ENCODE assay signal across 8 cellular contexts in genomic region chr7:134669845-134670373, GRCh38. TPM values are rescaled to one million over a fixed set of nuclear protein-coding genes. Genes with fewer than 3 reads are reported as not detected.
DNase-seq lines count a peak whose midpoint lies in the region; ATAC-seq, FAIRE-seq and TF ChIP-seq lines count a peak whose summit lies in the region.

No MANE protein-coding gene starts in this region.

- TF ChIP-seq POLR2A in GM12891 (IDR thresholded peaks at IDR 0.05; ENCODE audit: low read depth, low read length) (no peak), tibial nerve (IDR thresholded peaks at IDR 0.05) (no peak)

- DNase-seq in GM12891 (ENCODE audit: insufficient read length, low spot score) (no peak), PC-9 (peak; percentile 69 to 75), Right ventricle myocardium superior (peak; percentile 48), frontal cortex (ENCODE audit: low spot score in 2 of 2) (no peak), tibial nerve (ENCODE audit: low spot score in 2 of 2) (no peak)
- DNase-seq in activated T-cell treated with anti-CD3 and anti-CD28 coated beads, Interleukin-2, amount 50 U/mL, for 48 hours, result peak; percentile 76 to 78
- DNase-seq in stimulated activated CD4-positive, alpha-beta T cell treated with anti-CD3 and anti-CD28 coated beads, Interleukin-1b, Interleukin-23, amount 100 ng/mL, for 48 hours, result peak; percentile 75

- BruUV-seq in PC-9 (replicated peaks; lab: Mats Ljungman, UMichigan), result no TSS peak

- peak in 1 of 2 donors; percentile 13 for TF ChIP-seq EP300 in tibial nerve (IDR thresholded peaks at IDR 0.05)

- 0 out of 2 replicates have a peak overlapping the region, but pooled peaks have one; percentile 19 for H2AFZ ChIP-seq in PC-9

- WGBS in tibial nerve, 2 donors, result 21 to 35% methylated on average over 8 of the region's 8 CpGs

- H4K20me1 ChIP-seq in PC-9 (ENCODE audit: insufficient read depth), result no peaks in the 10 kb centered on the region

- H3K9me3 ChIP-seq in PC-9 (ENCODE audit: insufficient read depth, low read depth) (no peaks in the 10 kb centered on the region), tibial nerve (peaks cover 0 to 6% (median 0%) of the 10 kb centered on the region in 4 donors)

- H3K36me3 ChIP-seq in PC-9 (ENCODE audit: low read depth) (no peaks in the 10 kb centered on the region), tibial nerve (peaks cover 0 to 16% (median 0%) of the 10 kb centered on the region in 3 donors)

- H3K79me2 ChIP-seq in PC-9 (ENCODE audit: low read depth), result no peaks in the 10 kb centered on the region

- H3K27ac ChIP-seq in PC-9 (no peak overlapping the region), tibial nerve (no peak overlapping the region)

- peaks cover 9% of the 10 kb centered on the region for H3F3A ChIP-seq in PC-9 (ENCODE audit: insufficient read depth, low read depth)

- CTCF ChIA-PET in PC-9 (lab: Charles Lee), result no interaction called here

- H3K4me1 ChIP-seq in PC-9 (replicated peaks; ENCODE audit: insufficient read depth) (peaks cover 11% of the 10 kb centered on the region), tibial nerve (peaks cover 0 to 21% (median 0%) of the 10 kb centered on the region in 4 donors)

- TF ChIP-seq CTCF in PC-9 (conservative IDR thresholded peaks at IDR 0.05) (no peak), tibial nerve (IDR thresholded peaks at IDR 0.05) (no peak)

- ATAC-seq in HG03196 (IDR thresholded peaks at IDR 0.05; ENCODE audit: unreplicated experiment), result peak; percentile 69
- peak; percentile 61 for ATAC-seq in Right ventricle myocardium superior (ENCODE audit: poor library complexity)

- H3K27me3 ChIP-seq in PC-9 (ENCODE audit: insufficient read depth, low read depth) (no peaks in the 10 kb centered on the region), tibial nerve (no peaks in the 10 kb centered on the region)

- FAIRE-seq in GM12891 (lab: Jason Lieb, UNC), result peak; percentile 79
- no peak for FAIRE-seq in frontal cortex (lab: Jason Lieb, UNC)

- H3K9me2 ChIP-seq in PC-9 (ENCODE audit: insufficient read depth), result no peaks in the 10 kb centered on the region

- H3K4me3 ChIP-seq in PC-9 (no peak overlapping the region), tibial nerve (no peak overlapping the region)

- intact Hi-C loops in PC-9 (cut with micrococcal nuclease; ENCODE audit: unreplicated experiment) (no loop called here), Right ventricle myocardium superior (cut with DNase I) (no loop called here)

- peak overlapping the region; percentile 38 for H3K4me2 ChIP-seq in PC-9

- POLR2A ChIA-PET in PC-9 (lab: Charles Lee; ENCODE audit: unreplicated experiment), result interaction anchor here (0.7 kb wide), 1 partner anchor 191 kb away, joined by 6 read pairs; no protein-coding TSS in a partner anchor

TF ChIP-seq in GM12891, 5 proteins besides CTCF, POLR2A, EP300 and RAD21:
- no peak for TF ChIP-seq POU2F2 (IDR thresholded peaks at IDR 0.05; ENCODE audit: low read depth, low read length)
- peak; percentile 56 for TF ChIP-seq SPI1 (IDR thresholded peaks at IDR 0.05; ENCODE audit: low read depth, low read length)
- TF ChIP-seq TAF1 (IDR thresholded peaks at IDR 0.05; ENCODE audit: low read depth, low read length), result no peak
- TF ChIP-seq POLR2AphosphoS5 (IDR thresholded peaks at IDR 0.05; ENCODE audit: low read depth, low read length), result no peak
- no peak for TF ChIP-seq PAX5 (IDR thresholded peaks at IDR 0.05; ENCODE audit: insufficient read depth, low read length, severe bottlenecking)

RNA-seq across cellular contexts. Expression of gene BPGM, which starts 23.3 kb away (rescaled TPM):
- polyA plus RNA-seq in GM12891 (2012; ENCODE audit: low read depth, missing spikeins), result 10.0 TPM
- total RNA-seq in PC-9 (2021), result 18.5 and 24.6 TPM in 2 replicates
- 12.3 TPM for total RNA-seq in Right ventricle myocardium superior
- total RNA-seq in frontal cortex, result 46.9 TPM
- 10 to 100 TPM in 3 of 4 donors, 1 to 10 TPM in 1; 8.8 to 24.9 (median 24.0) TPM for total RNA-seq in tibial nerve

Comparison
In these comparisons a context has a peak if more than half of its experiments do, and no peak if none do; other contexts are left out.
1. DNase-seq: peak in PC-9 (2 of 2), activated T-cell treated with anti-CD3 and anti-CD28 coated beads, Interleukin-2, amount 50 U/mL, for 48 hours (2 of 2), Right ventricle myocardium superior (single experiment) and stimulated activated CD4-positive, alpha-beta T cell treated with anti-CD3 and anti-CD28 coated beads, Interleukin-1b, Interleukin-23, amount 100 ng/mL, for 48 hours (single experiment); none in GM12891 (single experiment), frontal cortex (0 of 2) and tibial nerve (0 of 2).